2 cellular contexts compared by ENCODE assay signal in genomic region chr14:77316872-77317271, GRCh38.
TF ChIP-seq lines count a peak whose summit lies in the region.

No MANE protein-coding gene starts in this region.

TF ChIP-seq in HepG2, 621 proteins besides CTCF, POLR2A, EP300 and RAD21:
- TF ChIP-seq ATF7-NPFF (CRISPR knock-in tag; IDR thresholded peaks at IDR 0.05; ENCODE audit: low read depth), result no peak
- TF ChIP-seq ZNF333 (CRISPR knock-in tag; IDR thresholded peaks at IDR 0.05; ENCODE audit: borderline replicate concordance), result no peak
- TF ChIP-seq JUN (CRISPR knock-in tag; IDR thresholded peaks at IDR 0.05), result 0 out of 2 replicates have a peak, but pooled peaks have one; percentile 19
- TF ChIP-seq SALL1 (CRISPR knock-in tag; IDR thresholded peaks at IDR 0.05), result peak; percentile 35; the same call in 1 of the 2 replicates
- 0 out of 2 replicates have a peak, but pooled peaks have one; percentile 22 for TF ChIP-seq HNF4A (CRISPR knock-in tag; IDR thresholded peaks at IDR 0.05)
- 0 out of 2 replicates have a peak, but pooled peaks have one; percentile 31 for TF ChIP-seq ZNF12 (CRISPR knock-in tag; IDR thresholded peaks at IDR 0.05)
- TF ChIP-seq DPF2 (CRISPR knock-in tag; IDR thresholded peaks at IDR 0.05; ENCODE audit: borderline replicate concordance, low read depth), result 0 out of 2 replicates have a peak, but pooled peaks have one; percentile 30
- TF ChIP-seq, protein P1, sequence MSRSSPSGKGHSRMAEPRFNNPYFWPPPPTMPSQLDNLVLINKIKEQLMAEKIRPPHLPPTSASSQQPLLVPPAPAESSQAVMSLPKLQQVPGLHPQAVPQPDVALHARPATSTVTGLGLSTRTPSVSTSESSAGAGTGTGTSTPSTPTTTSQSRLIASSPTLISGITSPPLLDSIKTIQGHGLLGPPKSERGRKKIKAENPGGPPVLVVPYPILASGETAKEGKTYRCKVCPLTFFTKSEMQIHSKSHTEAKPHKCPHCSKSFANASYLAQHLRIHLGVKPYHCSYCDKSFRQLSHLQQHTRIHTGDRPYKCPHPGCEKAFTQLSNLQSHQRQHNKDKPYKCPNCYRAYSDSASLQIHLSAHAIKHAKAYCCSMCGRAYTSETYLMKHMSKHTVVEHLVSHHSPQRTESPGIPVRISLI (CRISPR knock-in tag; IDR thresholded peaks at IDR 0.05; ENCODE audit: borderline replicate concordance), result 0 out of 2 replicates have a peak, but pooled peaks have one; percentile 14

TF ChIP-seq in HEK293T, 16 proteins besides CTCF, POLR2A, EP300 and RAD21:
- TF ChIP-seq HDGF (IDR thresholded peaks at IDR 0.05; ENCODE audit: borderline replicate concordance), result no peak
- TF ChIP-seq ZNF384 (IDR thresholded peaks at IDR 0.05), result no peak
- TF ChIP-seq FOXK2 (IDR thresholded peaks at IDR 0.05), result no peak
- TF ChIP-seq LEF1 (IDR thresholded peaks at IDR 0.05; ENCODE audit: borderline replicate concordance), result no peak
- no peak for TF ChIP-seq BHLHE40 (IDR thresholded peaks at IDR 0.05; ENCODE audit: borderline replicate concordance)
- no peak for TF ChIP-seq TARDBP (IDR thresholded peaks at IDR 0.05)
- no peak for TF ChIP-seq L3MBTL2 (conservative IDR thresholded peaks at IDR 0.05)
- no peak for TF ChIP-seq CTBP1 (IDR thresholded peaks at IDR 0.05; ENCODE audit: borderline replicate concordance)
- no peak for TF ChIP-seq NFRKB (IDR thresholded peaks at IDR 0.05)
- TF ChIP-seq SUZ12 (IDR thresholded peaks at IDR 0.05), result no peak
- no peak for TF ChIP-seq SP1 (IDR thresholded peaks at IDR 0.05)
- TF ChIP-seq, protein P2, sequence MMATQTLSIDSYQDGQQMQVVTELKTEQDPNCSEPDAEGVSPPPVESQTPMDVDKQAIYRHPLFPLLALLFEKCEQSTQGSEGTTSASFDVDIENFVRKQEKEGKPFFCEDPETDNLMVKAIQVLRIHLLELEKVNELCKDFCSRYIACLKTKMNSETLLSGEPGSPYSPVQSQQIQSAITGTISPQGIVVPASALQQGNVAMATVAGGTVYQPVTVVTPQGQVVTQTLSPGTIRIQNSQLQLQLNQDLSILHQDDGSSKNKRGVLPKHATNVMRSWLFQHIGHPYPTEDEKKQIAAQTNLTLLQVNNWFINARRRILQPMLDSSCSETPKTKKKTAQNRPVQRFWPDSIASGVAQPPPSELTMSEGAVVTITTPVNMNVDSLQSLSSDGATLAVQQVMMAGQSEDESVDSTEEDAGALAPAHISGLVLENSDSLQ (IDR thresholded peaks at IDR 0.05), result no peak
- no peak for TF ChIP-seq ARNT (IDR thresholded peaks at IDR 0.05)
- TF ChIP-seq ELF4 (IDR thresholded peaks at IDR 0.05), result no peak
- TF ChIP-seq FOXM1 (IDR thresholded peaks at IDR 0.05; ENCODE audit: borderline replicate concordance), result no peak
- TF ChIP-seq FOXA1 (IDR thresholded peaks at IDR 0.05), result no peak
